In genomic region chr16:66881014-66881417, GRCh38 we compare ENCODE assay signal across 8 cellular contexts. TPM values are rescaled to one million over a fixed set of nuclear protein-coding genes. Genes with fewer than 3 reads are reported as not detected.
DNase-seq lines count a peak whose midpoint lies in the region; ATAC-seq and TF ChIP-seq lines count a peak whose summit lies in the region.

No MANE protein-coding gene starts in this region.

- no peak for TF ChIP-seq CTCF in neutrophil (IDR thresholded peaks at IDR 0.05)

- H3K27ac ChIP-seq in SJCRH30 (peak overlapping the region; percentile 7; the same call in 1 of the 2 replicates), neutrophil (no peak overlapping the region)

- peaks cover 50% of the 10 kb centered on the region for H3K4me1 Mint-ChIP-seq in activated naive CD4-positive, alpha-beta T cell treated with anti-CD3 and anti-CD28 coated beads for 36 hours (ENCODE audit: low read depth)

- H3K27me3 ChIP-seq in SJCRH30 = no peaks in the 10 kb centered on the region
- peaks cover 16% of the 10 kb centered on the region for H3K27me3 ChIP-seq in neutrophil

- intact Hi-C loops in activated naive CD4-positive, alpha-beta T cell treated with anti-CD3 and anti-CD28 coated beads for 36 hours (cut with micrococcal nuclease) = no loop called here

- CTCF ChIA-PET in activated naive CD4-positive, alpha-beta T cell treated with anti-CD3 and anti-CD28 coated beads for 36 hours (lab: Charles Lee) = interaction anchor here (0.9 to 3.8 kb wide), 13 partner anchors 10 to 155 kb away, joined by 3 to 32 read pairs (median 4); partner anchors contain the start of genes DYNC1LI2, NAE1 and RRAD

- H3K4me3 ChIP-seq in SJCRH30 (peak overlapping the region; percentile 69), neutrophil (ENCODE audit: low read depth in 1 of 2, low read length in 1 of 2) (peak overlapping the region; percentile 85 to 86)

- H3K27me3 Mint-ChIP-seq in activated naive CD4-positive, alpha-beta T cell treated with anti-CD3 and anti-CD28 coated beads for 36 hours (ENCODE audit: low read depth) = no peaks in the 10 kb centered on the region

- peaks cover 16% of the 10 kb centered on the region for H3K4me1 ChIP-seq in SJCRH30
- H3K4me1 ChIP-seq in neutrophil (ENCODE audit: control insufficient read depth in 1 of 2, insufficient read depth in 1 of 2, low read depth in 1 of 2, low read length in 1 of 2) = peaks cover 20% of the 10 kb centered on the region in 2 experiments

- H3K9me3 Mint-ChIP-seq in activated naive CD4-positive, alpha-beta T cell treated with anti-CD3 and anti-CD28 coated beads for 36 hours = peaks cover 2% of the 10 kb centered on the region

- DNase-seq in activated naive CD4-positive, alpha-beta T cell treated with anti-CD3 and anti-CD28 coated beads for 36 hours = peak; percentile 29
- DNase-seq in activated naive CD4-positive, alpha-beta T cell treated with Interleukin-2 at 50 U/mL for 16 hours = no peak
- DNase-seq in SJCRH30 (no peak), activated gamma-delta T cell (lab: John Stamatoyannopoulos, UW) (no peak)

- ATAC-seq in esophagus mucosa (peak; percentile 25), GM21529 (IDR thresholded peaks at IDR 0.05; ENCODE audit: unreplicated experiment) (no peak), GM18505 (IDR thresholded peaks at IDR 0.05; ENCODE audit: unreplicated experiment) (no peak)

- H3K36me3 ChIP-seq in SJCRH30 = peaks cover 13% of the 10 kb centered on the region
- peaks cover 11% of the 10 kb centered on the region for H3K36me3 ChIP-seq in neutrophil

- H3K36me3 Mint-ChIP-seq in activated naive CD4-positive, alpha-beta T cell treated with anti-CD3 and anti-CD28 coated beads for 36 hours (ENCODE audit: low read depth) = peaks cover 18% of the 10 kb centered on the region

- TF ChIP-seq POLR2A in GM18505 (IDR thresholded peaks at IDR 0.05; ENCODE audit: borderline replicate concordance, extremely low read depth, insufficient read depth, insufficient read length) = no peak

- no peaks in the 10 kb centered on the region for H3K9me3 ChIP-seq in SJCRH30 (replicated peaks)
- H3K9me3 ChIP-seq in neutrophil = no peaks in the 10 kb centered on the region

- H3K27ac Mint-ChIP-seq in activated naive CD4-positive, alpha-beta T cell treated with anti-CD3 and anti-CD28 coated beads for 36 hours = no peak overlapping the region

- H3K4me3 Mint-ChIP-seq in activated naive CD4-positive, alpha-beta T cell treated with anti-CD3 and anti-CD28 coated beads for 36 hours = peak overlapping the region; percentile 97

RNA-seq across cellular contexts. Expression of gene PDP2, which starts 0.7 kb away (rescaled TPM):
- total RNA-seq in activated naive CD4-positive, alpha-beta T cell treated with anti-CD3 and anti-CD28 coated beads for 36 hours = 10 to 100 TPM; 18.8 to 20.6 TPM
- total RNA-seq in SJCRH30 (2014; rRNA removed; shearing (Covaris generic)) = 13.8 and 18.1 TPM in 2 replicates
- total RNA-seq in esophagus mucosa = 9.6 TPM

RNA-seq across cellular contexts. Expression of gene CA7, which starts 36.8 kb away (rescaled TPM):
- total RNA-seq in activated naive CD4-positive, alpha-beta T cell treated with anti-CD3 and anti-CD28 coated beads for 36 hours = not detected
- total RNA-seq in SJCRH30 (2014; rRNA removed; shearing (Covaris generic)) = not detected in 2 replicates
- not detected for total RNA-seq in esophagus mucosa

RNA-seq across cellular contexts. Expression of gene CDH16, which starts 37.7 kb away (rescaled TPM):
- not detected for total RNA-seq in activated naive CD4-positive, alpha-beta T cell treated with anti-CD3 and anti-CD28 coated beads for 36 hours
- total RNA-seq in SJCRH30 (2014; rRNA removed; shearing (Covaris generic)) = not detected in 2 replicates
- 5.0 TPM for total RNA-seq in esophagus mucosa

RNA-seq across cellular contexts. Expression of gene RRAD, which starts 44.3 kb away (rescaled TPM):
- total RNA-seq in activated naive CD4-positive, alpha-beta T cell treated with anti-CD3 and anti-CD28 coated beads for 36 hours = under 1 TPM in 1 of 2 experiments, not detected in 1; 0.25 TPM
- 0.30 and 0.49 TPM in 2 replicates for total RNA-seq in SJCRH30 (2014; rRNA removed; shearing (Covaris generic))
- total RNA-seq in esophagus mucosa = 59.1 TPM

RNA-seq across cellular contexts. Expression of gene NAE1, which starts 50.2 kb away (rescaled TPM):
- total RNA-seq in activated naive CD4-positive, alpha-beta T cell treated with anti-CD3 and anti-CD28 coated beads for 36 hours = 100 to 1,000 TPM; 108 to 115 TPM
- total RNA-seq in SJCRH30 (2014; rRNA removed; shearing (Covaris generic)) = 168 and 195 TPM in 2 replicates
- 41.2 TPM for total RNA-seq in esophagus mucosa
